7 cellular contexts compared by ENCODE assay signal in genomic region chr4:16026155-16026761, GRCh38. TPM values are rescaled to one million over a fixed set of nuclear protein-coding genes. Genes with fewer than 3 reads are reported as not detected.
DNase-seq lines count a peak whose midpoint lies in the region; ATAC-seq and TF ChIP-seq lines count a peak whose summit lies in the region.

No MANE protein-coding gene starts in this region.

- peak; percentile 54 for TF ChIP-seq CTCF in Calu3 (IDR thresholded peaks at IDR 0.05; ENCODE audit: unreplicated experiment)
- TF ChIP-seq CTCF in cardiac fibroblast (IDR thresholded peaks at IDR 0.05; ENCODE audit: low read depth, low read length): peak; percentile 57
- peak; percentile 85 for TF ChIP-seq CTCF in liver (IDR thresholded peaks at IDR 0.05; ENCODE audit: low read depth, low read length, missing input control)

- H3K36me3 Mint-ChIP-seq in Calu3 (ENCODE audit: insufficient read depth, unreplicated experiment): peaks cover 4% of the 10 kb centered on the region

- H3K27ac Mint-ChIP-seq in Calu3 (ENCODE audit: unreplicated experiment): no peak overlapping the region

- peak; percentile 93 to 94 for TF ChIP-seq RAD21 in liver (IDR thresholded peaks at IDR 0.05)

- no peaks in the 10 kb centered on the region for H3K27me3 Mint-ChIP-seq in Calu3 (ENCODE audit: unreplicated experiment)

- 35% methylated on average over 5 of the region's 5 CpGs for WGBS in liver

- intact Hi-C loops in Calu3 (cut with micrococcal nuclease; ENCODE audit: unreplicated experiment): loop anchor here (1.0 kb wide), 2 partner anchors 173 to 238 kb away; no protein-coding TSS in a partner anchor

- H3K9me3 ChIP-seq in liver (ENCODE audit: control insufficient read depth in 4 of 4, low read length in 3 of 4): no peaks in the 10 kb centered on the region

- H3K27me3 ChIP-seq in liver (ENCODE audit: control insufficient read depth in 4 of 4, insufficient read depth in 4 of 4, low read length in 3 of 4): no peaks in the 10 kb centered on the region

- H3K4me1 Mint-ChIP-seq in Calu3 (ENCODE audit: low read depth, unreplicated experiment): peaks cover 25% of the 10 kb centered on the region

- CTCF ChIA-PET in Calu3 (lab: Charles Lee): no interaction called here

- no peak overlapping the region for H3K4me3 Mint-ChIP-seq in Calu3 (ENCODE audit: low read depth, unreplicated experiment)

- no peak overlapping the region for H3K27ac ChIP-seq in liver (ENCODE audit: low read depth in 1 of 2, low read length in 2 of 2)

- H3K4me3 ChIP-seq in cardiac fibroblast (replicated peaks in 1 of 2; ENCODE audit: low read depth in 2 of 2, low read length in 2 of 2): no peak overlapping the region
- H3K4me3 ChIP-seq in liver (ENCODE audit: low read depth in 1 of 3, low read length in 3 of 3): no peak overlapping the region

- peaks cover 8 to 13% (median 10%) of the 10 kb centered on the region in 4 donors for H3K4me1 ChIP-seq in liver (ENCODE audit: control insufficient read depth in 4 of 4, insufficient read depth in 4 of 4, low read length in 3 of 4)

- H3K36me3 ChIP-seq in liver (ENCODE audit: control insufficient read depth in 4 of 4, insufficient read depth in 3 of 4, low read depth in 1 of 4, low read length in 3 of 4): no peaks in the 10 kb centered on the region

- BruUV-seq in Calu3 (replicated peaks; lab: Mats Ljungman, UMichigan): no TSS peak

- DNase-seq in Calu3: peak; percentile 24
- DNase-seq in NCI-H460 (ENCODE audit: extremely low read depth, low read depth): peak; percentile 38
- peak; percentile 75 to 78 for DNase-seq in cardiac fibroblast (ENCODE audit: low read depth in 2 of 2)
- DNase-seq in islet precursor cell: no peak
- no peak for DNase-seq in T-helper 9 cell

- peak; percentile 53 for ATAC-seq in GM19351 (IDR thresholded peaks at IDR 0.05; ENCODE audit: unreplicated experiment)

- H3K9me3 Mint-ChIP-seq in Calu3 (ENCODE audit: low read depth, unreplicated experiment): no peaks in the 10 kb centered on the region

- no peak overlapping the region for H3K9ac ChIP-seq in liver (ENCODE audit: low read depth in 1 of 2, low read length in 2 of 2)

TF ChIP-seq in liver, 16 proteins besides CTCF, POLR2A, EP300 and RAD21:
- no peak for TF ChIP-seq GABPA (IDR thresholded peaks at IDR 0.05 in 1 of 2, conservative IDR thresholded peaks at IDR 0.05 in 1 of 2)
- TF ChIP-seq ATF3 (IDR thresholded peaks at IDR 0.05): no peak
- TF ChIP-seq ZBTB33 (IDR thresholded peaks at IDR 0.05): no peak
- no peak for TF ChIP-seq TAF1 (conservative IDR thresholded peaks at IDR 0.05)
- TF ChIP-seq NR2F2 (IDR thresholded peaks at IDR 0.05): no peak
- no peak for TF ChIP-seq JUND (IDR thresholded peaks at IDR 0.05)
- no peak for TF ChIP-seq REST (IDR thresholded peaks at IDR 0.05)
- TF ChIP-seq HNF4G (IDR thresholded peaks at IDR 0.05): no peak
- TF ChIP-seq FOXA1 (IDR thresholded peaks at IDR 0.05): no peak
- no peak for TF ChIP-seq FOXA2 (IDR thresholded peaks at IDR 0.05)
- no peak for TF ChIP-seq YY1 (IDR thresholded peaks at IDR 0.05)
- TF ChIP-seq SP1 (IDR thresholded peaks at IDR 0.05): no peak
- no peak for TF ChIP-seq HNF4A (conservative IDR thresholded peaks at IDR 0.05)
- TF ChIP-seq EGR1 (IDR thresholded peaks at IDR 0.05; ENCODE audit: low read depth in 2 of 2): no peak

RNA-seq across cellular contexts. Expression of gene PROM1, which starts 57.6 kb away (rescaled TPM):
- total RNA-seq in Calu3 (2022) (43.8 and 73.9 TPM in 2 replicates), liver (1 to 10 TPM; 3.8 to 5.2 TPM)
- total RNA-seq in NCI-H460 (2014; rRNA removed; shearing (Covaris generic)): 0.27 TPM in 1 of 2 replicates, not detected in the other
- not detected in 2 replicates for polyA plus RNA-seq in NCI-H460 (2014; cell fraction: nucleus; rRNA removed)
- 1 to 10 TPM; 1.2 to 3.6 TPM for polyA plus RNA-seq in liver

Comparison
In these comparisons a context has a peak if more than half of its experiments do, and no peak if none do; other contexts are left out.
1. DNase-seq: peak in Calu3 (single experiment), NCI-H460 (single experiment) and cardiac fibroblast (2 of 2); none in islet precursor cell (single experiment) and T-helper 9 cell (single experiment).
2. Peak in every context shown above with its lines, with median percentiles within 50 percentile points of each other: CTCF ChIP-seq.